ENCODE assay signal across 10 cellular contexts in the genomic region with DNA sequence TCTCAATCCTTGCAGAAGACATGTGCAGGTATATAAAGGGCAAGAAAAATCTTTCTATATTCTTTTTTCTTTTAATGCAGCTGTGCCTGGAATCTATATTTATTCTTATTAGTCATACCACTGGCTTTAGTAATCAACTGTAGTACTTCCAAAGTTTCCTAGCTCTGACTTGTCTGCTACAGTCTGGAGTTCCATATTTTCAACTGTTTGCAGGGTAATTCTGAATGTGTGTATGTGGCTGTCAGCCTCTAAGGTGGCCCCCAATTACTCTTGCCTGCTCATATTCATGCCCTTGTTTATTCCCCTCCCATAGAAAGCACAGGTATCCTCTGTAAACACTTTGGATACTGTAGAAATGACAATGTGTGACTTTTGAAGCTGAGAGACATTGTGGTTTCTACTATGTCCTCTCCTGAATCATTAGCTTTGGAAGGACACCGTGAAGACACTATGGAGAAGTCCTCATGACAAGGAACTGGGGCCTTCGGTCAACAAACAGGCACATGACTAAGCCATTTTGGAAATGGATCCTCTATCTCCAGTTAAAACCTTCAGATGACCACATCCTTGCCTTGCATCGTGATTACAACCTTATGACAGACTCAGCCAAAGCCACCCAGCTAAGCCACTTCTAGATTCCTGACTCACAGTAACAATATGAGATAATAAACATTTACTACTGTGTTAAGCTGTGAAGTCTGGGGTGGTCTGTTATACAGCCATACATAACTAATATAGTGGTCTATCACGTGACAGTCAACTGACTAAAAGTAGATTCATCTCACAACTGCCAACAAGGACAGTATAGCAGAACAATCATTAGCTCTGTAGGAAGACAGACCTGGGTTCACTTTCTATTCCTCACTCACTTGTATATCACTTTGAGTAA. TPM values are rescaled to one million over a fixed set of nuclear protein-coding genes. Genes with fewer than 3 reads are reported as not detected.
DNase-seq lines count a peak whose midpoint lies in the region; ATAC-seq and TF ChIP-seq lines count a peak whose summit lies in the region.
"Had no signal": no experiment of that assay in that cellular context is flagged by ENCODE, and none has a peak within 500 bp of the region (broad histone marks: within the 10 kb centered on the region; RNA-seq: fewer than 3 reads in every experiment).

No MANE protein-coding gene starts in this region.

- intact Hi-C loops in ovary (cut with DNase I) (no loop called here), colonic mucosa (cut with DNase I) (no loop called here), transverse colon (cut with DNase I; ENCODE audit: low total_unique reads) (no loop called here)

- ATAC-seq in GM19455 (IDR thresholded peaks at IDR 0.05; ENCODE audit: unreplicated experiment) (peak; percentile 65), HG03460 (IDR thresholded peaks at IDR 0.05; ENCODE audit: unreplicated experiment) (peak; percentile 87), HG03095 (IDR thresholded peaks at IDR 0.05; ENCODE audit: unreplicated experiment) (no peak)

- TF ChIP-seq EP300 in ovary (IDR thresholded peaks at IDR 0.05) (no peak), transverse colon (IDR thresholded peaks at IDR 0.05; ENCODE audit: low read depth) (no peak)

- H3K27me3 ChIP-seq in ovary (no peaks in the 10 kb centered on the region), colonic mucosa (no peaks in the 10 kb centered on the region), transverse colon (no peaks in the 10 kb centered on the region)
- H3K27me3 ChIP-seq: SJCRH30 had no signal

- no peaks in the 10 kb centered on the region for H3K36me3 ChIP-seq in ovary
- no peaks in the 10 kb centered on the region for H3K36me3 ChIP-seq in colonic mucosa
- H3K36me3 ChIP-seq in transverse colon = peaks cover 0 to 62% (median 19%) of the 10 kb centered on the region in 4 donors

- H3K9me3 ChIP-seq in ovary (no peaks in the 10 kb centered on the region), colonic mucosa (no peaks in the 10 kb centered on the region), transverse colon (no peaks in the 10 kb centered on the region)
- H3K9me3 ChIP-seq: SJCRH30 had no signal

- H3K4me1 ChIP-seq in ovary (ENCODE audit: insufficient read depth) = no peaks in the 10 kb centered on the region
- no peaks in the 10 kb centered on the region for H3K4me1 ChIP-seq in colonic mucosa
- no peaks in the 10 kb centered on the region for H3K4me1 ChIP-seq in transverse colon
- H3K4me1 ChIP-seq: SJCRH30 had no signal

- TF ChIP-seq POLR2A in ovary (IDR thresholded peaks at IDR 0.05) (no peak), transverse colon (IDR thresholded peaks at IDR 0.05) (no peak)

- 93 to 96% (median 96%) methylated on average over 4 of the region's 4 CpGs for WGBS in ovary, 3 donors
- WGBS in transverse colon (ENCODE audit: low coverage in 1 of 2), 2 donors = 84% methylated on average over 4 of the region's 4 CpGs; no CpG with 5 or more reads in 1 of the 2 donors

- H3K27ac ChIP-seq in epithelial cell of prostate (peak overlapping the region; percentile 57), ovary (no peak overlapping the region), colonic mucosa (no peak overlapping the region), transverse colon (no peak overlapping the region)
- H3K27ac ChIP-seq: SJCRH30 had no signal

- no peak overlapping the region for H3K4me3 ChIP-seq in ovary
- no peak overlapping the region for H3K4me3 ChIP-seq in colonic mucosa
- H3K4me3 ChIP-seq in transverse colon = no peak overlapping the region
- H3K4me3 ChIP-seq: lung, SJCRH30 had no signal

- no peak for TF ChIP-seq CTCF in ovary (IDR thresholded peaks at IDR 0.05)
- TF ChIP-seq CTCF in colonic mucosa (IDR thresholded peaks at IDR 0.05) = no peak
- TF ChIP-seq CTCF in transverse colon (IDR thresholded peaks at IDR 0.05) = no peak

- DNase-seq in AG20443 (ENCODE audit: low spot score) (peak; percentile 34), epithelial cell of prostate (ENCODE audit: low read depth, low spot score) (no peak), ovary (no peak), colonic mucosa (no peak), transverse colon (no peak)
- DNase-seq: SJCRH30 had no signal

- in situ Hi-C loops in transverse colon (cut with MboI; ENCODE audit: low pct_ligation_motif_present in 1 of 4, low pct_unique_long_range_greater_than_20kb in 1 of 4, low sequenced_read_pairs in 3 of 4) = no loop called here

- no peak overlapping the region for H3K9ac ChIP-seq in colonic mucosa (ENCODE audit: low read depth in 2 of 2, low read length in 2 of 2)

RNA-seq across cellular contexts. Expression of gene SUSD1, which starts 49.5 kb away (rescaled TPM):
- 1 to 10 TPM; 1.4 to 5.4 (median 3.4) TPM for total RNA-seq in ovary
- 10 to 100 TPM in 1 of 2 donors, 1 to 10 TPM in 1; 1.1 to 21.0 TPM for polyA plus RNA-seq in ovary
- 10 to 100 TPM; 23.3 to 25.1 TPM for total RNA-seq in colonic mucosa
- total RNA-seq in transverse colon = 10 to 100 TPM; 22.7 to 83.0 (median 24.7) TPM
